9 cellular contexts compared by ENCODE assay signal in the genomic region with DNA sequence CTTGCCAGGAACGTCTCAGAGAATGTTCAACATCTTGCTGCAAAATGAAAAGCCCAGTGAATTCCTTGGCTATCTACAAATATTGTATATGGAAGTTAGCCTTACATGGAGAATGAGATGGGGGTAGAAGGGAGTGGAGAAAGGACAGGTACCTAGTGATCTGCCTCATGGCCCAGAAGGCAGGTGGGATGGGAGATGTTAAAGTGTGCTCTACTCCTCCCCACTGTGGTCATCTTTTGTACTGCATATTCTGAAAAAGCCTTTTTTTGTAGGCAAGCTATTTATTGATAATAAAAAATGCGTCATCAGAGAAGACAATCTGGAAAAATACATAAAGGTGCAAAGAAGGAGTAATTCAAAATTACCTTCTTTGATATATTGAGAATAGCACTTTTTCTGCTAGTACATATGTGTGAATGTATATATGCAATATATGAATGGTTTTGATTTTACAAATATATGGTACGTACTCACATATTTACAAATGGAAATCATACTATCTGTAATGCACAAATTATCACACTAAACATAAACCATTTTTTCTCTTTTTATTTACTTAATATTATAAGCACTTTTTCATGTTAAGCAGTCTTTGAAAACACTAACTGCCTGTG. TPM values are rescaled to one million over a fixed set of nuclear protein-coding genes. Genes with fewer than 3 reads are reported as not detected.
DNase-seq lines count a peak whose midpoint lies in the region; ATAC-seq, FAIRE-seq and TF ChIP-seq lines count a peak whose summit lies in the region.
"Had no signal": no experiment of that assay in that cellular context is flagged by ENCODE, and none has a peak within 500 bp of the region (broad histone marks: within the 10 kb centered on the region; RNA-seq: fewer than 3 reads in every experiment).

No MANE protein-coding gene starts in this region.

- no peak for TF ChIP-seq POLR2A in endothelial cell of umbilical vein (IDR thresholded peaks at IDR 0.05; ENCODE audit: low read depth, low read length)

- H3K9me3 Mint-ChIP-seq in activated naive CD8-positive, alpha-beta T cell treated with anti-CD3 and anti-CD28 coated beads, Interleukin-2, amount 50 U/mL, for 24 hours: no peaks in the 10 kb centered on the region

- dilution Hi-C loops in endothelial cell of umbilical vein (cut with MboI; ENCODE audit: extremely low pct_ligation_motif_present, low sequenced_read_pairs): no loop called here

- POLR2A ChIA-PET in endothelial cell of umbilical vein (lab: Charles Lee): no interaction called here

- H3K4me3 Mint-ChIP-seq in activated naive CD8-positive, alpha-beta T cell treated with anti-CD3 and anti-CD28 coated beads, Interleukin-2, amount 50 U/mL, for 24 hours: no peak overlapping the region

- H2AFZ ChIP-seq in endothelial cell of umbilical vein (ENCODE audit: low read depth, low read length) (no peak overlapping the region), parathyroid adenoma (no peak overlapping the region)

- intact Hi-C loops in endothelial cell of umbilical vein (cut with micrococcal nuclease): loop anchor here (1.0 to 5.0 kb wide), 2 partner anchors 33 to 451 kb away; no protein-coding TSS in a partner anchor

- no peak overlapping the region for H3K27ac Mint-ChIP-seq in activated naive CD8-positive, alpha-beta T cell treated with anti-CD3 and anti-CD28 coated beads, Interleukin-2, amount 50 U/mL, for 24 hours

- no peaks in the 10 kb centered on the region for H4K20me1 ChIP-seq in endothelial cell of umbilical vein (replicated peaks; ENCODE audit: control insufficient read depth, extremely low read depth, insufficient read depth, low read length)

- H3K4me1 Mint-ChIP-seq in activated naive CD8-positive, alpha-beta T cell treated with anti-CD3 and anti-CD28 coated beads, Interleukin-2, amount 50 U/mL, for 24 hours: peaks cover 14% of the 10 kb centered on the region

- H3K36me3 ChIP-seq in endothelial cell of umbilical vein (ENCODE audit: control insufficient read depth in 2 of 2, extremely low read depth in 1 of 2, insufficient read depth in 2 of 2, low read length in 2 of 2): no peaks in the 10 kb centered on the region
- H3K36me3 ChIP-seq in parathyroid adenoma (ENCODE audit: control insufficient read depth, insufficient read depth, low read length): no peaks in the 10 kb centered on the region

- no peak overlapping the region for H3K4me2 ChIP-seq in endothelial cell of umbilical vein (ENCODE audit: insufficient read depth, low read length)
- no peak overlapping the region for H3K4me2 ChIP-seq in parathyroid adenoma (ENCODE audit: low read length)

- no peak overlapping the region for H3K27ac ChIP-seq in endothelial cell of umbilical vein (ENCODE audit: insufficient read depth, low read depth, low read length)
- no peak overlapping the region for H3K27ac ChIP-seq in parathyroid adenoma

- H3K9me3 ChIP-seq in endothelial cell of umbilical vein (replicated peaks; ENCODE audit: control insufficient read depth, insufficient read depth, low read length) (no peaks in the 10 kb centered on the region), parathyroid adenoma (ENCODE audit: control insufficient read depth, low read length) (no peaks in the 10 kb centered on the region)

- DNase-seq in DMS 273 (lab: John Stamatoyannopoulos, UW; ENCODE audit: unreplicated experiment) (peak; percentile 62), DMS 273 treated with DMSO at 0.1 percent for 48 hours (lab: John Stamatoyannopoulos, UW) (no peak), NCI-H748 (lab: John Stamatoyannopoulos, UW; ENCODE audit: unreplicated experiment) (peak; percentile 74), endothelial cell of umbilical vein (ENCODE audit: low read depth, low spot score) (peak; percentile 57), foreskin melanocyte (no peak)
- no peak for DNase-seq in activated naive CD8-positive, alpha-beta T cell treated with anti-CD3 and anti-CD28 coated beads, Interleukin-2, amount 50 U/mL, for 24 hours

- CTCF ChIA-PET in endothelial cell of umbilical vein (lab: Charles Lee): interaction anchor here (0.6 to 4.4 kb wide), 41 partner anchors 9 to 766 kb away, joined by 3 to 111 read pairs (median 4); a partner anchor contains a TSS

- H3K36me3 Mint-ChIP-seq in activated naive CD8-positive, alpha-beta T cell treated with anti-CD3 and anti-CD28 coated beads, Interleukin-2, amount 50 U/mL, for 24 hours (ENCODE audit: low read depth): no peaks in the 10 kb centered on the region

- TF ChIP-seq CTCF in endothelial cell of umbilical vein (IDR thresholded peaks at IDR 0.05; ENCODE audit: extremely low read depth in 1 of 2, insufficient read depth in 1 of 2, low read depth in 1 of 2, low read length in 2 of 2) (peak; percentile 45 to 51), parathyroid adenoma (IDR thresholded peaks at IDR 0.05) (peak; percentile 27)

- H3K27me3 ChIP-seq in endothelial cell of umbilical vein (ENCODE audit: control insufficient read depth in 2 of 2, insufficient read depth in 2 of 2, low read length in 2 of 2): no peaks in the 10 kb centered on the region
- no peaks in the 10 kb centered on the region for H3K27me3 ChIP-seq in parathyroid adenoma (ENCODE audit: control insufficient read depth, insufficient read depth, low read length)

- H3K79me2 ChIP-seq in endothelial cell of umbilical vein (ENCODE audit: control insufficient read depth, insufficient read depth, low read length) (no peaks in the 10 kb centered on the region), parathyroid adenoma (no peaks in the 10 kb centered on the region)

- BruUV-seq in endothelial cell of umbilical vein (replicated peaks; lab: Mats Ljungman, UMichigan): no TSS peak

- H3K9ac ChIP-seq in endothelial cell of umbilical vein (replicated peaks; ENCODE audit: extremely low read depth, insufficient read depth, low read length) (no peak overlapping the region), parathyroid adenoma (no peak overlapping the region)

- H3K9me1 ChIP-seq in endothelial cell of umbilical vein (replicated peaks; ENCODE audit: control insufficient read depth, extremely low read depth, insufficient read depth, low read length): no peaks in the 10 kb centered on the region

- ATAC-seq in HG02610 (IDR thresholded peaks at IDR 0.05; ENCODE audit: unreplicated experiment): peak; percentile 47
- no peak for ATAC-seq in activated naive CD8-positive, alpha-beta T cell treated with anti-CD3 and anti-CD28 coated beads, Interleukin-2, amount 50 U/mL, for 24 hours

- H3K4me1 ChIP-seq in endothelial cell of umbilical vein (ENCODE audit: control insufficient read depth, extremely low read depth, insufficient read depth, low read length): no peaks in the 10 kb centered on the region
- no peaks in the 10 kb centered on the region for H3K4me1 ChIP-seq in parathyroid adenoma

- peaks cover 14% of the 10 kb centered on the region for H3K27me3 Mint-ChIP-seq in activated naive CD8-positive, alpha-beta T cell treated with anti-CD3 and anti-CD28 coated beads, Interleukin-2, amount 50 U/mL, for 24 hours

- H3K4me3 ChIP-seq in endothelial cell of umbilical vein (replicated peaks in 1 of 3; ENCODE audit: insufficient read depth in 1 of 3, low read depth in 1 of 3, low read length in 3 of 3) (no peak overlapping the region), parathyroid adenoma (ENCODE audit: low read depth, low read length) (no peak overlapping the region)

- FAIRE-seq in endothelial cell of umbilical vein (lab: Jason Lieb, UNC): peak; percentile 55
- FAIRE-seq: A204.1 had no signal

TF ChIP-seq in endothelial cell of umbilical vein, 7 proteins besides CTCF, POLR2A, EP300 and RAD21:
- TF ChIP-seq EZH2 (IDR thresholded peaks at IDR 0.05; ENCODE audit: borderline replicate concordance, low read depth, low read length, severe bottlenecking) (no peak), POLR2AphosphoS5 (IDR thresholded peaks at IDR 0.05; ENCODE audit: insufficient read depth, low read depth, low read length) (no peak), FOS (IDR thresholded peaks at IDR 0.05; ENCODE audit: borderline replicate concordance, insufficient read depth, low read length) (no peak), JUN (IDR thresholded peaks at IDR 0.05; ENCODE audit: borderline replicate concordance, insufficient read depth, insufficient read length, low read depth) (no peak), MYC (IDR thresholded peaks at IDR 0.05; ENCODE audit: low read depth, low read length) (no peak), GATA2 (IDR thresholded peaks at IDR 0.05; ENCODE audit: insufficient read depth, insufficient read length, low read depth, low read length) (no peak)
- TF ChIP-seq, protein P1, sequence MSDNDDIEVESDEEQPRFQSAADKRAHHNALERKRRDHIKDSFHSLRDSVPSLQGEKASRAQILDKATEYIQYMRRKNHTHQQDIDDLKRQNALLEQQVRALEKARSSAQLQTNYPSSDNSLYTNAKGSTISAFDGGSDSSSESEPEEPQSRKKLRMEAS (IDR thresholded peaks at IDR 0.05; ENCODE audit: insufficient read depth, insufficient read length): no peak

RNA-seq across cellular contexts. Expression of a gene that starts 19.1 kb away (rescaled TPM):
- not detected in 2 replicates for total RNA-seq in endothelial cell of umbilical vein
- not detected in 2 replicates for polyA plus RNA-seq in endothelial cell of umbilical vein
- not detected in 2 replicates for polyA plus RNA-seq in endothelial cell of umbilical vein (2011; cell fraction: cytosol; rRNA removed)
- not detected in 2 replicates for polyA plus RNA-seq in endothelial cell of umbilical vein (2011; cell fraction: nucleus; rRNA removed)
- not detected in 2 replicates for polyA plus RNA-seq in endothelial cell of umbilical vein (2012)
- not detected in 2 replicates for polyA minus RNA-seq in endothelial cell of umbilical vein
- polyA minus RNA-seq in endothelial cell of umbilical vein (2011; cell fraction: cytosol; rRNA and poly(A)+ RNA removed): not detected
- not detected in 2 replicates for polyA minus RNA-seq in endothelial cell of umbilical vein (2011; cell fraction: nucleus; rRNA and poly(A)+ RNA removed)

Comparison
In these comparisons a context has a peak if more than half of its experiments do, and no peak if none do; other contexts are left out.
1. DNase-seq: peak in DMS 273 (single experiment), NCI-H748 (single experiment) and endothelial cell of umbilical vein (single experiment); none in DMS 273 treated with DMSO at 0.1 percent for 48 hours (single experiment), foreskin melanocyte (single experiment) and activated naive CD8-positive, alpha-beta T cell treated with anti-CD3 and anti-CD28 coated beads, Interleukin-2, amount 50 U/mL, for 24 hours (single experiment).